8 cellular contexts compared by ENCODE assay signal in the genomic region with DNA sequence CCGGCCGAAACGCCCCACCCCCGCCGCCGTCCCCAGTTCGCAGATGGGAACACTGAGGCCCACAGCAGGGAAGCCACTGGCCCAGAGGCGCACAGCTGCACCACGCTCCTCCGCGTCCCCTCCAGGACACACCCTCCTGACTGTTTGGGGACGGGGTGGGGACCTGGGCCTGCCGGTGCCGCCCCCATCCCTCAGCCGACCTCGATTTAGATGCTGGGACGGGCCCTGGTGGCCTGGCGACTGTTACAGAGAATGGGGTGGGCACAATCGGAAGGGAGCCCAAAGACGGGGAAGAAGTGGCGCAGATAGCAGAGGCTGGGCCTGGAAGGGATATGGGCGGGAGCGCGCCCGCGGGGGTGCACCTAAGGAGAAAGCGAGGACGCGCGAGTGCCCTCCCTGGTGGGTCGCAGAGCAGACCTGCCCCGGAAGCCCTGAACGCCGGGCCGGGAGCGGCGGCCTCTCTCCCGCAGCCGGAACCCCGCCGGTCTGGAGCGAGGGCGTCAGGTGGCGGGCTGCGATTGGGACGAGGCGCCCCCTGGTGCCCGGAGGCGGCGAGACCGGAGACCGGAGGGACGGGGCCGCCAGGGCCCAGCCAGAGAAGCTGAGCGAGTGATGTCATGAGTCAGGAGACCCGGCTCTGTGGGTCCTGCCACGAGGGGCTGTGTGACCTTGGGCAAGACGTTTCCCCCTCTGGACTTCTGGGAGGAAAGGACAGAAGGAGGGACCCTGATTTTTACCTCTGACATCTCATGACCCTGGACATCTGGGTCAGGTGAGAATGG.
A peak's percentile ranks its signal among the peaks of the same experiment; 100 is the strongest.
DNase-seq lines count a peak whose midpoint lies in the region; ATAC-seq and TF ChIP-seq lines count a peak whose summit lies in the region.

No MANE protein-coding gene starts in this region.

- H3K4me1 Mint-ChIP-seq in IgD-negative memory B cell: peaks cover 44 to 54% (median 52%) of the 10 kb centered on the region in 3 donors

- H3K27ac Mint-ChIP-seq in IgD-negative memory B cell: peak overlapping the region; percentile 93 to 96 (median 96)

- H3K36me3 Mint-ChIP-seq in IgD-negative memory B cell: peaks cover 5% of the 10 kb centered on the region

- DNase-seq in Daoy (ENCODE audit: low read depth) (peak; percentile 86), SK-MEL-5 (ENCODE audit: low read depth, low spot score) (peak; percentile 84), head of caudate nucleus (peak; percentile 58 to 94 (median 88)), ovary (peak; percentile 85 to 92 (median 88))
- peak; percentile 88 for DNase-seq in activated naive CD4-positive, alpha-beta T cell treated with anti-CD3 and anti-CD28 coated beads, Interleukin-2, amount 50 U/mL, for 16 hours

- H3K27me3 ChIP-seq in ovary (no peaks in the 10 kb centered on the region), thymus (ENCODE audit: control insufficient read depth, insufficient read depth) (peaks cover 19% of the 10 kb centered on the region)

- in situ Hi-C loops in SK-MEL-5 (cut with HindIII; ENCODE audit: low pct_unique_long_range_greater_than_20kb, low sequenced_read_pairs): loop anchor here (25.0 kb wide), 1 partner anchor 107 kb away; no protein-coding TSS in a partner anchor

- no peak for TF ChIP-seq EP300 in ovary (IDR thresholded peaks at IDR 0.05)

- H3K4me3 ChIP-seq in ovary (peak overlapping the region; percentile 51), thymus (ENCODE audit: low read length) (peak overlapping the region; percentile 44)

- ATAC-seq in GM21529 (IDR thresholded peaks at IDR 0.05; ENCODE audit: unreplicated experiment): peak; percentile 71

- peak overlapping the region; percentile 29 to 52 for H3K27ac ChIP-seq in ovary
- H3K27ac ChIP-seq in thymus (ENCODE audit: low read depth): peak overlapping the region; percentile 57

- no peaks in the 10 kb centered on the region for H3K36me3 ChIP-seq in ovary
- no peaks in the 10 kb centered on the region for H3K36me3 ChIP-seq in thymus (ENCODE audit: control insufficient read depth, insufficient read depth)

- H3K4me1 ChIP-seq in ovary (ENCODE audit: insufficient read depth) (peaks cover 3% of the 10 kb centered on the region), thymus (ENCODE audit: control insufficient read depth, insufficient read depth, low read length) (peaks cover 14% of the 10 kb centered on the region)

- TF ChIP-seq CTCF in ovary (IDR thresholded peaks at IDR 0.05): peak; percentile 94 to 95 (median 95)

- no peaks in the 10 kb centered on the region for H3K27me3 Mint-ChIP-seq in IgD-negative memory B cell

- no peaks in the 10 kb centered on the region for H3K9me3 ChIP-seq in ovary
- H3K9me3 ChIP-seq in thymus (ENCODE audit: control insufficient read depth): peaks cover 1% of the 10 kb centered on the region

- H3K9me3 Mint-ChIP-seq in IgD-negative memory B cell: no peaks in the 10 kb centered on the region

- peak; percentile 67 for TF ChIP-seq POLR2A in ovary (IDR thresholded peaks at IDR 0.05)

- peak overlapping the region; percentile 83 to 98 (median 95) for H3K4me3 Mint-ChIP-seq in IgD-negative memory B cell

- 0% methylated on average over 58 of the region's 58 CpGs for WGBS in ovary, 3 donors
- under 1% methylated on average over 58 of the region's 58 CpGs for WGBS in thymus

- intact Hi-C loops in head of caudate nucleus (cut with DNase I) (no loop called here), ovary (cut with DNase I) (loop anchor here in 2 of 4 donors (5.0 to 10.0 kb wide), 2 partner anchors 90 to 97 kb away; no protein-coding TSS in a partner anchor)

Comparison
In these comparisons a context has a peak if more than half of its experiments do, and no peak if none do; other contexts are left out.
1. Peak in every context shown above with its lines: DNase-seq, ATAC-seq, H3K4me3 ChIP-seq and H3K27ac ChIP-seq.